In genomic region chr3:16506451-16506850, GRCh38 we compare ENCODE assay signal across 27 cellular contexts. TPM values are rescaled to one million over a fixed set of nuclear protein-coding genes. Genes with fewer than 3 reads are reported as not detected.
DNase-seq lines count a peak whose midpoint lies in the region; ATAC-seq, FAIRE-seq and TF ChIP-seq lines count a peak whose summit lies in the region.
"Had no signal": no experiment of that assay in that cellular context is flagged by ENCODE, and none has a peak within 500 bp of the region (broad histone marks: within the 10 kb centered on the region; RNA-seq: fewer than 3 reads in every experiment).

No MANE protein-coding gene starts in this region.

- no peak for TF ChIP-seq RAD21 in GM12878 (IDR thresholded peaks at IDR 0.05; ENCODE audit: insufficient read depth, low read depth, low read length)

- no peak overlapping the region for H4K91ac ChIP-seq in neuronal stem cell (ENCODE audit: low read depth, low read length, poor library complexity)

- no peaks in the 10 kb centered on the region for H3K79me1 ChIP-seq in neuronal stem cell (ENCODE audit: low read depth, low read length)

- TF ChIP-seq POLR2A in GM12878 (IDR thresholded peaks at IDR 0.05; ENCODE audit: low read depth, low read length) = no peak

- H4K8ac ChIP-seq in neuronal stem cell (ENCODE audit: low read depth, low read length) = no peak overlapping the region

- H3K36me3 Mint-ChIP-seq in CD8-positive, alpha-beta memory T cell = peaks cover 9 to 41% (median 15%) of the 10 kb centered on the region in 3 donors
- H3K36me3 Mint-ChIP-seq in activated T-helper 1 cell treated with anti-CD3 and anti-CD28 coated beads, Interleukin-12 subunit alpha, Interleukin-12 subunit beta, Interleukin-2, Interleukin-4 antibody, amounts not matched to agents 30 ng/mL and 10 ng/mL and 1 ng/mL, durations not matched to agents 14 hours and 24 hours and 36 hours (ENCODE audit: low read depth) = peaks cover 45% of the 10 kb centered on the region

- peak overlapping the region in 1 of 7 donors; percentile 19 for H3K4me3 Mint-ChIP-seq in CD8-positive, alpha-beta memory T cell
- H3K4me3 Mint-ChIP-seq in activated T-helper 1 cell treated with anti-CD3 and anti-CD28 coated beads, Interleukin-12 subunit alpha, Interleukin-12 subunit beta, Interleukin-2, Interleukin-4 antibody, amounts not matched to agents 30 ng/mL and 10 ng/mL and 1 ng/mL, durations not matched to agents 14 hours and 24 hours and 36 hours = no peak overlapping the region

- CTCF ChIA-PET in CD8-positive, alpha-beta memory T cell (lab: Charles Lee) = interaction anchor here (1.9 kb wide), 1 partner anchor 216 kb away, joined by 4 read pairs; no protein-coding TSS in a partner anchor
- CTCF ChIA-PET in GM12878 (lab: Yijun Ruan, JAX) = interaction anchor here (0.6 to 1.6 kb wide), 4 partner anchors 10 to 216 kb away, joined by 3 to 4 read pairs (median 3); no protein-coding TSS in a partner anchor

- H3K9me3 ChIP-seq in CD8-positive, alpha-beta memory T cell (ENCODE audit: low read length) = no peaks in the 10 kb centered on the region
- H3K9me3 ChIP-seq in Karpas-422 (ENCODE audit: low read length) (no peaks in the 10 kb centered on the region), GM12878 (replicated peaks; ENCODE audit: control insufficient read depth, insufficient read depth, low read length) (no peaks in the 10 kb centered on the region), neuronal stem cell (replicated peaks in 1 of 2; ENCODE audit: control insufficient read depth in 2 of 2, insufficient read depth in 1 of 2, low read depth in 1 of 2, low read length in 2 of 2) (peaks cover 0 to 2% of the 10 kb centered on the region in 2 donors), pancreas (no peaks in the 10 kb centered on the region)
- H3K9me3 ChIP-seq: A549, Caco-2 had no signal

- H3K27ac ChIP-seq in CD8-positive, alpha-beta memory T cell (ENCODE audit: low read depth, low read length) = no peak overlapping the region
- H3K27ac ChIP-seq in Karpas-422 (ENCODE audit: low read length) (peak overlapping the region; percentile 99), GM12878 (ENCODE audit: control insufficient read depth, insufficient read depth) (peak overlapping the region; percentile 29), neuronal stem cell (replicated peaks; ENCODE audit: low read length) (no peak overlapping the region), pancreas (no peak overlapping the region)
- H3K27ac ChIP-seq: A549; BLaER1 treated with 17β-estradiol and CSF1 and Interleukin-3, amounts not matched to agents 10 nM and 100 nM; RWPE1 had no signal

- no peak overlapping the region for H2BK5ac ChIP-seq in neuronal stem cell (ENCODE audit: low read length)

- H4K20me1 ChIP-seq in Karpas-422 (ENCODE audit: insufficient read depth, low read depth, low read length) (peaks cover 53% of the 10 kb centered on the region), GM12878 (ENCODE audit: control insufficient read depth, insufficient read depth) (0 out of 2 replicates have a peak, but pooled peaks cover 2% of the 10 kb centered on the region)

- H3K9ac ChIP-seq in Karpas-422 (ENCODE audit: low read length) (peak overlapping the region; percentile 3; the same call in 1 of the 2 replicates), GM12878 (ENCODE audit: control insufficient read depth, insufficient read depth, low read length) (no peak overlapping the region; the same call in 1 of the 2 replicates), neuronal stem cell (ENCODE audit: low read depth, low read length, poor library complexity) (no peak overlapping the region)
- H3K9ac ChIP-seq: BLaER1 treated with 17β-estradiol and CSF1 and Interleukin-3, amounts not matched to agents 10 nM and 100 nM had no signal

- POLR2A ChIA-PET in CD8-positive, alpha-beta memory T cell (lab: Charles Lee) = interaction anchor here (0.6 kb wide), 1 partner anchor 18 kb away, joined by 6 read pairs; no protein-coding TSS in a partner anchor
- POLR2A ChIA-PET in GM12878 (lab: Charles Lee) = interaction anchor here (1.4 to 6.8 kb wide), 7 partner anchors 9 to 206 kb away, joined by 3 to 47 read pairs (median 5); no protein-coding TSS in a partner anchor

- no peaks in the 10 kb centered on the region for H3K27me3 ChIP-seq in CD8-positive, alpha-beta memory T cell (ENCODE audit: insufficient read depth, low read length, poor library complexity, severe bottlenecking)
- H3K27me3 ChIP-seq in Karpas-422 (ENCODE audit: low read length) (no peaks in the 10 kb centered on the region), GM12878 (replicated peaks in 1 of 2; ENCODE audit: control insufficient read depth in 2 of 2, insufficient read depth in 2 of 2, low read length in 1 of 2) (no peaks in the 10 kb centered on the region), neuronal stem cell (ENCODE audit: control insufficient read depth in 3 of 3, insufficient read depth in 3 of 3, low read depth in 1 of 3, low read length in 3 of 3) (no peaks in the 10 kb centered on the region), pancreas (no peaks in the 10 kb centered on the region)
- H3K27me3 ChIP-seq: BLaER1 treated with 17β-estradiol and CSF1 and Interleukin-3, amounts not matched to agents 10 nM and 100 nM had no signal

- H3K4ac ChIP-seq in neuronal stem cell (ENCODE audit: low read length) = no peak overlapping the region

- H2AFZ ChIP-seq in Karpas-422 (ENCODE audit: low read length) (no peak overlapping the region), GM12878 (ENCODE audit: control insufficient read depth, low read depth, low read length) (no peak overlapping the region), neuronal stem cell (ENCODE audit: low read length) (no peak overlapping the region)

- no peak overlapping the region for H3K23ac ChIP-seq in neuronal stem cell (ENCODE audit: low read depth, low read length, poor library complexity)

- peaks cover 77 to 100% (median 92%) of the 10 kb centered on the region in 3 donors for H3K4me1 Mint-ChIP-seq in CD8-positive, alpha-beta memory T cell
- peaks cover 88% of the 10 kb centered on the region for H3K4me1 Mint-ChIP-seq in activated T-helper 1 cell treated with anti-CD3 and anti-CD28 coated beads, Interleukin-12 subunit alpha, Interleukin-12 subunit beta, Interleukin-2, Interleukin-4 antibody, amounts not matched to agents 30 ng/mL and 10 ng/mL and 1 ng/mL, durations not matched to agents 14 hours and 24 hours and 36 hours (ENCODE audit: low read depth)

- ATAC-seq in GM12878 (no peak), left lobe of liver (no peak), pancreas (no peak)
- ATAC-seq: A549, HepG2 had no signal

- no peak overlapping the region for H2BK12ac ChIP-seq in neuronal stem cell (ENCODE audit: low read length)

- peaks cover 45% of the 10 kb centered on the region for H3K4me1 ChIP-seq in CD8-positive, alpha-beta memory T cell (ENCODE audit: insufficient read depth, low read length)
- H3K4me1 ChIP-seq in Karpas-422 (ENCODE audit: low read length) (peaks cover 100% of the 10 kb centered on the region), GM12878 (ENCODE audit: control insufficient read depth, insufficient read depth, low read length) (peaks cover 62% of the 10 kb centered on the region), neuronal stem cell (ENCODE audit: control insufficient read depth in 2 of 2, insufficient read depth in 1 of 2, low read depth in 1 of 2, low read length in 2 of 2) (peaks cover 4 to 9% of the 10 kb centered on the region in 2 donors), pancreas (no peaks in the 10 kb centered on the region)
- H3K4me1 ChIP-seq: A549 had no signal

- H3K27ac Mint-ChIP-seq in CD8-positive, alpha-beta memory T cell = peak overlapping the region in 5 of 8 donors; percentile 17 to 82 (median 38)
- no peak overlapping the region for H3K27ac Mint-ChIP-seq in activated T-helper 1 cell treated with anti-CD3 and anti-CD28 coated beads, Interleukin-12 subunit alpha, Interleukin-12 subunit beta, Interleukin-2, Interleukin-4 antibody, amounts not matched to agents 30 ng/mL and 10 ng/mL and 1 ng/mL, durations not matched to agents 14 hours and 24 hours and 36 hours

- no peaks in the 10 kb centered on the region for H3K9me2 ChIP-seq in Karpas-422 (replicated peaks; ENCODE audit: insufficient read depth, low read length)

- intact Hi-C loops in GM12878 (cut with micrococcal nuclease; ENCODE audit: unreplicated experiment) (no loop called here), pancreas (cut with DNase I) (no loop called here)
- intact Hi-C loops in activated T-helper 1 cell treated with anti-CD3 and anti-CD28 coated beads, Interleukin-12 subunit alpha, Interleukin-12 subunit beta, Interleukin-2, Interleukin-4 antibody, amounts not matched to agents 30 ng/mL and 10 ng/mL and 1 ng/mL, durations not matched to agents 14 hours and 24 hours and 36 hours (cut with micrococcal nuclease) = no loop called here

- H3K4me3 ChIP-seq in CD8-positive, alpha-beta memory T cell (ENCODE audit: low read length) = no peak overlapping the region
- H3K4me3 ChIP-seq in Karpas-422 (ENCODE audit: low read length) (no peak overlapping the region), GM12878 (peak overlapping the region; percentile 61; the same call in 1 of the 2 replicates), neuronal stem cell (ENCODE audit: low read length in 2 of 2) (no peak overlapping the region), pancreas (no peak overlapping the region)
- H3K4me3 ChIP-seq: A549; BLaER1 treated with 17β-estradiol and CSF1 and Interleukin-3, amounts not matched to agents 10 nM and 100 nM had no signal

- in situ Hi-C loops in GM12878 (cut with MboI) = loop anchor here (25.0 kb wide), 1 partner anchor 1144 kb away; no protein-coding TSS in a partner anchor

- H2AK5ac ChIP-seq in neuronal stem cell (ENCODE audit: low read depth, low read length) = no peak overlapping the region

- RAD21 ChIA-PET in GM12878 (lab: Charles Lee; ENCODE audit: unreplicated experiment) = interaction anchor here (0.7 to 10.3 kb wide), 7 partner anchors 9 to 127 kb away, joined by 3 to 74 read pairs (median 3); no protein-coding TSS in a partner anchor

- H2BK120ac ChIP-seq in neuronal stem cell (ENCODE audit: low read depth, low read length) = no peak overlapping the region

- peak overlapping the region; percentile 20 for H2BK15ac ChIP-seq in neuronal stem cell (ENCODE audit: low read length)

- TF ChIP-seq EP300 in GM12878 (IDR thresholded peaks at IDR 0.05; ENCODE audit: borderline replicate concordance in 1 of 2, control insufficient read depth in 1 of 2, low read depth in 2 of 2, low read length in 2 of 2) = no peak

- H3K14ac ChIP-seq in neuronal stem cell (ENCODE audit: low read length) = no peak overlapping the region

- H3K79me2 ChIP-seq in Karpas-422 (ENCODE audit: low read length) (peaks cover 100% of the 10 kb centered on the region), GM12878 (ENCODE audit: control insufficient read depth, insufficient read depth, low read length) (peaks cover 95% of the 10 kb centered on the region)

- no peak for DNase-seq in CD8-positive, alpha-beta memory T cell
- DNase-seq in Karpas-422 (no peak), GM12878 (ENCODE audit: low read depth, low spot score) (no peak), neuronal stem cell (ENCODE audit: low spot score) (no peak), left lobe of liver (ENCODE audit: low spot score) (no peak), pancreas (no peak), kidney glomerular epithelial cell (lab: John Stamatoyannopoulos, UW) (no peak)
- DNase-seq in activated T-helper 1 cell treated with anti-CD3 and anti-CD28 coated beads, Interleukin-12 subunit alpha, Interleukin-12 subunit beta, Interleukin-2, Interleukin-4 antibody, amounts not matched to agents 30 ng/mL and 10 ng/mL and 1 ng/mL, durations not matched to agents 14 hours and 24 hours and 36 hours (ENCODE audit: low spot score) = no peak
- DNase-seq: AML-193; Caco-2; CD4-positive, alpha-beta memory T cell; EL; GDM1; HCEC 1CT; Kasumi-1; MV-4-11; NCI-H1105; NCI-H1436 treated with DMSO at 0.1 percent for 48 hours; NCI-H187 treated with DMSO at 0.1 percent for 48 hours; NCI-H524 treated with DMSO at 0.1 percent for 48 hours; NCI-H774; SHP77 had no signal

- peaks cover 3% of the 10 kb centered on the region for H3K36me3 ChIP-seq in CD8-positive, alpha-beta memory T cell (ENCODE audit: insufficient read depth, low read length)
- H3K36me3 ChIP-seq in Karpas-422 (ENCODE audit: insufficient read depth, low read length) (peaks cover 68% of the 10 kb centered on the region), GM12878 (ENCODE audit: control insufficient read depth in 2 of 2, insufficient read depth in 2 of 2, low read length in 1 of 2) (peaks cover 10 to 12% of the 10 kb centered on the region in 2 experiments), neuronal stem cell (replicated peaks in 1 of 2; ENCODE audit: control insufficient read depth in 2 of 2, insufficient read depth in 2 of 2, low read length in 2 of 2) (peaks cover 0 to 2% of the 10 kb centered on the region in 2 donors), pancreas (no peaks in the 10 kb centered on the region)

- H3K4me2 ChIP-seq in Karpas-422 (ENCODE audit: low read depth, low read length, poor library complexity, severe bottlenecking) = peak overlapping the region; percentile 74
- peak overlapping the region; percentile 95 for H3K4me2 ChIP-seq in GM12878 (ENCODE audit: control insufficient read depth, insufficient read depth)
- no peak overlapping the region for H3K4me2 ChIP-seq in neuronal stem cell (ENCODE audit: insufficient read depth, low read length, poor library complexity, severe bottlenecking)
- H3K4me2 ChIP-seq: A549 had no signal

- H3K18ac ChIP-seq in neuronal stem cell (ENCODE audit: low read length) = no peak overlapping the region

- no peak for FAIRE-seq in GM12878 (lab: Jason Lieb, UNC)
- no peak for FAIRE-seq in pancreas (lab: Jason Lieb, UNC)
- FAIRE-seq: A549, H1, HepG2 had no signal

- no peak for TF ChIP-seq CTCF in GM12878 (IDR thresholded peaks at IDR 0.05 in 2 of 3, conservative IDR thresholded peaks at IDR 0.05 in 1 of 3; ENCODE audit: control insufficient read depth in 2 of 3, extremely low read depth in 1 of 3, insufficient read depth in 1 of 3, low read depth in 3 of 3, low read length in 3 of 3)
- TF ChIP-seq CTCF in pancreas (IDR thresholded peaks at IDR 0.05) = no peak

- no TSS peak for BruUV-seq in GM12878 (replicated peaks; lab: Mats Ljungman, UMichigan)

- H3K9me3 Mint-ChIP-seq in CD8-positive, alpha-beta memory T cell = no peaks in the 10 kb centered on the region
- H3K9me3 Mint-ChIP-seq in activated T-helper 1 cell treated with anti-CD3 and anti-CD28 coated beads, Interleukin-12 subunit alpha, Interleukin-12 subunit beta, Interleukin-2, Interleukin-4 antibody, amounts not matched to agents 30 ng/mL and 10 ng/mL and 1 ng/mL, durations not matched to agents 14 hours and 24 hours and 36 hours = no peaks in the 10 kb centered on the region

- 100% methylated on average over 3 of the region's 3 CpGs for WGBS in GM12878 (ENCODE audit: insufficient coverage, insufficient replicate concordance, low lambda C conversion rate, missing lambda C conversion rate)
- no CpG with 5 or more reads among the region's 3 CpGs for WGBS in neuronal stem cell (ENCODE audit: extremely low coverage in 2 of 2, insufficient read length in 2 of 2, insufficient replicate concordance in 1 of 2), 2 donors
- 79 to 92% methylated on average over 3 of the region's 3 CpGs for WGBS in pancreas, 2 donors

- SMC1A ChIA-PET in GM12878 (lab: Charles Lee; ENCODE audit: uncharacterized antibody, unreplicated experiment) = interaction anchor here (1.0 to 25.8 kb wide), 15 partner anchors 8 to 238 kb away, joined by 3 to 295 read pairs (median 4); no protein-coding TSS in a partner anchor

- H3K27me3 Mint-ChIP-seq in CD8-positive, alpha-beta memory T cell = no peaks in the 10 kb centered on the region
- H3K27me3 Mint-ChIP-seq in activated T-helper 1 cell treated with anti-CD3 and anti-CD28 coated beads, Interleukin-12 subunit alpha, Interleukin-12 subunit beta, Interleukin-2, Interleukin-4 antibody, amounts not matched to agents 30 ng/mL and 10 ng/mL and 1 ng/mL, durations not matched to agents 14 hours and 24 hours and 36 hours (ENCODE audit: insufficient read depth) = no peaks in the 10 kb centered on the region
- H3K27me3 Mint-ChIP-seq: CD4-positive, alpha-beta memory T cell had no signal

RNA-seq across cellular contexts. Expression of gene RFTN1, which starts 7.0 kb away (rescaled TPM):
- total RNA-seq in CD8-positive, alpha-beta memory T cell = 100 to 1,000 TPM; 125 to 126 TPM
- 87.4 TPM for polyA plus RNA-seq in CD8-positive, alpha-beta memory T cell
- 291 and 375 TPM in 2 replicates for total RNA-seq in Karpas-422 (2014; rRNA removed; shearing (Covaris generic); ENCODE audit: low replicate concordance)
- 377 and 379 TPM in 2 replicates for total RNA-seq in GM12878 (2013; cell fraction: nucleolus; rRNA removed)
- total RNA-seq in GM12878 (2014; rRNA removed) (154 and 163 TPM in 2 replicates), GM12878 (2014; rRNA removed; fragmentation: Illumina TruSeq; extraction: Trizol) (145 TPM in 2 replicates), GM12878 (2021) (166 and 176 TPM in 2 replicates), left lobe of liver (20.9 TPM), pancreas (10 to 100 TPM in 1 of 6 donors, 1 to 10 TPM in 5; 1.9 to 14.0 (median 2.8) TPM)
- polyA plus RNA-seq in GM12878 (2011; ENCODE audit: low read depth) = 68.5 TPM
- polyA plus RNA-seq in GM12878 (2011; rRNA removed) (171 and 213 TPM in 2 replicates), GM12878 (2014; fragmentation: Illumina TruSeq; extraction: Trizol) (146 and 170 TPM in 2 replicates), GM12878 (2014; fragmentation: Nextera tagmentation; extraction: Ambion mirVana) (10 to 100 TPM; 20.6 to 38.9 TPM), GM12878 (2014; rRNA removed) (143 and 149 TPM in 2 replicates), GM12878 (2016; fragmentation: Nextera tagmentation; extraction: Ambion mirVana) (10 to 100 TPM; 46.3 to 61.9 TPM), pancreas (1 to 10 TPM; 3.0 to 4.1 TPM)
- polyA plus RNA-seq in GM12878 (2011; cell fraction: cytosol; rRNA removed) = 284 and 352 TPM in 2 replicates
- polyA plus RNA-seq in GM12878 (2011; cell fraction: nucleus; rRNA removed) = 306 TPM in 2 replicates
- polyA plus RNA-seq in GM12878 (2012) = 90.4 and 119 TPM in 2 replicates
- 198 and 256 TPM in 2 replicates for polyA minus RNA-seq in GM12878 (2011; rRNA and poly(A)+ RNA removed)
- polyA minus RNA-seq in GM12878 (2011; cell fraction: cytosol; rRNA and poly(A)+ RNA removed) = 85.5 and 87.8 TPM in 2 replicates
- polyA minus RNA-seq in GM12878 (2011; cell fraction: nucleus; rRNA and poly(A)+ RNA removed) = 129 and 203 TPM in 2 replicates
- polyA plus RNA-seq in neuronal stem cell (2013, experiment 1 of 2) = 0.78 TPM
- 0.76 TPM for polyA plus RNA-seq in neuronal stem cell (2013, experiment 2 of 2)
- total RNA-seq in activated T-helper 1 cell treated with anti-CD3 and anti-CD28 coated beads, Interleukin-12 subunit alpha, Interleukin-12 subunit beta, Interleukin-2, Interleukin-4 antibody, amounts not matched to agents 30 ng/mL and 10 ng/mL and 1 ng/mL, durations not matched to agents 14 hours and 24 hours and 36 hours = 97.6 and 97.8 TPM in 2 replicates
- total RNA-seq: HepG2 had no signal
- polyA plus RNA-seq: HepG2 had no signal

Comparison
In these comparisons a context has a peak if more than half of its experiments do, and no peak if none do; other contexts are left out.
1. H3K27ac ChIP-seq: peak in Karpas-422 (single experiment) and GM12878 (single experiment); none in CD8-positive, alpha-beta memory T cell (single experiment), neuronal stem cell (single experiment) and pancreas (0 of 4).